Comparison of ENCODE assay signal across 23 cellular contexts in the genomic region with DNA sequence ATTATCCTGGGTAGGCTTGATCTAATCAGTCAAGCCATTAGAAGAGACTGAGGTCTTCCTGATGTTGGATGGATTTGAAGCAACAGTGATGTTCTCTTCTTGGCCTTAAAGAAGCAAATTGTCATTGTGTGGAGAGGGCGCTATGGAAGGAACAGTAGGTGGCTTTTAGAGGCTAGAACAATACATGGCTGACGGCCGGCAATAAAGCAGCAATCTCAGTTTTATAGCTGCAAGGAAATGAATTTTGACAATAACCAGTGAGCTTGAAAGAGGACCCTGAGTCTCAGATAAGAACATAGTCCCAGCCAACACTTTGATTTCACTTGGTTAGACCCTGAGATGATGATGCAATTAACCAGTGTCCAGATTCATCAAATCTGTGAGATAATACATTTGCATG.
DNase-seq lines count a peak whose midpoint lies in the region; ATAC-seq and TF ChIP-seq lines count a peak whose summit lies in the region.
"Had no signal": no experiment of that assay in that cellular context is flagged by ENCODE, and none has a peak within 500 bp of the region (broad histone marks: within the 10 kb centered on the region; RNA-seq: fewer than 3 reads in every experiment).

No MANE protein-coding gene starts in this region.

- H2BK20ac ChIP-seq in IMR-90 (ENCODE audit: low read depth, low read length): no peak overlapping the region

- H3K9ac ChIP-seq in IMR-90 (ENCODE audit: low read depth, low read length): no peak overlapping the region
- H3K9ac ChIP-seq: BLaER1 had no signal

- no peak overlapping the region for H3K4me2 ChIP-seq in IMR-90 (ENCODE audit: low read depth, low read length)
- H3K4me2 ChIP-seq: BLaER1 had no signal

- H3K27me3 Mint-ChIP-seq in activated naive CD4-positive, alpha-beta T cell treated with anti-CD3 and anti-CD28 coated beads for 36 hours (ENCODE audit: low read depth): no peaks in the 10 kb centered on the region
- H3K27me3 Mint-ChIP-seq: CD4-positive, alpha-beta memory T cell; CD4-positive, CD25-positive, alpha-beta regulatory T cell had no signal

- H2BK120ac ChIP-seq in IMR-90 (ENCODE audit: low read depth, low read length): no peak overlapping the region

- H3K4me1 ChIP-seq in IMR-90 (ENCODE audit: control insufficient read depth, insufficient read depth, low read length) (no peaks in the 10 kb centered on the region), transverse colon (peaks cover 0 to 14% (median 6%) of the 10 kb centered on the region in 4 donors)
- H3K4me1 ChIP-seq: BE2C, BLaER1 had no signal

- H3K36me3 Mint-ChIP-seq in activated naive CD4-positive, alpha-beta T cell treated with anti-CD3 and anti-CD28 coated beads for 36 hours (ENCODE audit: low read depth): no peaks in the 10 kb centered on the region
- H3K36me3 Mint-ChIP-seq: CD14-positive monocyte; CD4-positive, alpha-beta memory T cell; CD4-positive, CD25-positive, alpha-beta regulatory T cell; CD8-positive, alpha-beta memory T cell had no signal

- H2BK5ac ChIP-seq in IMR-90 (ENCODE audit: low read depth, low read length, poor library complexity, severe bottlenecking): no peak overlapping the region

- no peak overlapping the region for H3K14ac ChIP-seq in IMR-90 (replicated peaks; ENCODE audit: low read depth, low read length)

- no peak for TF ChIP-seq RAD21 in IMR-90 (IDR thresholded peaks at IDR 0.05; ENCODE audit: low read length)

- H3K79me1 ChIP-seq in IMR-90 (ENCODE audit: low read depth in 1 of 2, low read length in 2 of 2): no peaks in the 10 kb centered on the region

- H3K4me1 Mint-ChIP-seq in activated naive CD4-positive, alpha-beta T cell treated with anti-CD3 and anti-CD28 coated beads for 36 hours (ENCODE audit: low read depth): no peaks in the 10 kb centered on the region
- H3K4me1 Mint-ChIP-seq: CD14-positive monocyte; CD4-positive, alpha-beta memory T cell; CD4-positive, CD25-positive, alpha-beta regulatory T cell; CD8-positive, alpha-beta memory T cell had no signal

- BruUV-seq in IMR-90 (replicated peaks; lab: Mats Ljungman, UMichigan): no TSS peak

- no peak overlapping the region for H2AK9ac ChIP-seq in IMR-90 (replicated peaks; ENCODE audit: low read depth, low read length, poor library complexity)

- H3K27me3 ChIP-seq in IMR-90 (ENCODE audit: control insufficient read depth, insufficient read depth, low read length): no peaks in the 10 kb centered on the region; the same call in 1 of the 2 replicates
- no peaks in the 10 kb centered on the region for H3K27me3 ChIP-seq in transverse colon
- H3K27me3 ChIP-seq in WERI-Rb-1 (ENCODE audit: insufficient read depth, low read depth, severe bottlenecking): peaks cover 26% of the 10 kb centered on the region
- H3K27me3 ChIP-seq: BE2C, BLaER1 had no signal

- H3K27ac ChIP-seq in IMR-90 (ENCODE audit: insufficient read depth, low read length): no peak overlapping the region
- peak overlapping the region in 1 of 4 donors; percentile 7 for H3K27ac ChIP-seq in transverse colon
- H3K27ac ChIP-seq in WERI-Rb-1: no peak overlapping the region
- H3K27ac ChIP-seq: BLaER1 had no signal

- POLR2A ChIA-PET in IMR-90 (lab: Charles Lee; ENCODE audit: unreplicated experiment): no interaction called here

- WGBS in IMR-90 (ENCODE audit: extremely low coverage in 2 of 2, insufficient read length in 1 of 2), 2 experiments: no CpG with 5 or more reads among the region's 3 CpGs
- WGBS in transverse colon (ENCODE audit: low coverage in 1 of 2), 2 donors: 29 to 75% methylated on average over 2 to 3 of the region's 3 CpGs

- H4K5ac ChIP-seq in IMR-90 (ENCODE audit: low read depth, low read length): no peak overlapping the region

- H3K4ac ChIP-seq in IMR-90 (ENCODE audit: low read depth, low read length): no peak overlapping the region

- H4K8ac ChIP-seq in IMR-90 (ENCODE audit: low read depth in 2 of 2, low read length in 2 of 2): no peak overlapping the region

- DNase-seq in IMR-90 (no peak), left colon (peak in 1 of 2 donors; percentile 19), transverse colon (peak; percentile 17), WERI-Rb-1 (no peak)
- DNase-seq in activated naive CD4-positive, alpha-beta T cell treated with anti-CD3 and anti-CD28 coated beads for 36 hours: no peak
- DNase-seq: 8988T; ACHN; BE2C; C1 segment of cervical spinal cord; CD4-positive, alpha-beta memory T cell; CD4-positive, CD25-positive, alpha-beta regulatory T cell; CD8-positive, alpha-beta memory T cell; COR-L47; DMS 273 treated with DMSO at 0.1 percent for 48 hours; DMS153; DMS53; DMS79; DND-41; EL; GDM1 had no signal

- TF ChIP-seq POLR2A in IMR-90 (IDR thresholded peaks at IDR 0.05; ENCODE audit: low read depth, low read length): no peak
- TF ChIP-seq POLR2A in transverse colon (IDR thresholded peaks at IDR 0.05): no peak

- H3K9me1 ChIP-seq in IMR-90 (ENCODE audit: insufficient read depth, low read length): no peaks in the 10 kb centered on the region

- H3K23ac ChIP-seq in IMR-90 (ENCODE audit: low read depth, low read length): no peak overlapping the region

- H3K56ac ChIP-seq in IMR-90 (ENCODE audit: extremely low read depth, insufficient read depth, low read length): no peak overlapping the region

- peaks cover 9% of the 10 kb centered on the region for H3K9me3 Mint-ChIP-seq in activated naive CD4-positive, alpha-beta T cell treated with anti-CD3 and anti-CD28 coated beads for 36 hours

- dilution Hi-C loops in IMR-90 (cut with HindIII; ENCODE audit: low sequenced_read_pairs, unreplicated experiment): no loop called here

- no peaks in the 10 kb centered on the region for H3K36me3 ChIP-seq in IMR-90 (ENCODE audit: control insufficient read depth, insufficient read depth, low read length)
- H3K36me3 ChIP-seq in transverse colon: no peaks in the 10 kb centered on the region
- H3K36me3 ChIP-seq in WERI-Rb-1: no peaks in the 10 kb centered on the region
- H3K36me3 ChIP-seq: BE2C, BLaER1 had no signal

- no peak for TF ChIP-seq EP300 in transverse colon (IDR thresholded peaks at IDR 0.05; ENCODE audit: low read depth)

- no peak overlapping the region for H3K18ac ChIP-seq in IMR-90 (ENCODE audit: low read depth, low read length)

- CTCF ChIA-PET in IMR-90 (lab: Yijun Ruan, JAX): no interaction called here
- CTCF ChIA-PET in activated naive CD4-positive, alpha-beta T cell treated with anti-CD3 and anti-CD28 coated beads for 36 hours (lab: Charles Lee): no interaction called here

- in situ Hi-C loops in IMR-90 (cut with MboI; ENCODE audit: low sequenced_read_pairs) (no loop called here), transverse colon (cut with MboI; ENCODE audit: low pct_ligation_motif_present in 1 of 4, low pct_unique_long_range_greater_than_20kb in 1 of 4, low sequenced_read_pairs in 3 of 4) (no loop called here)

- no peak overlapping the region for H4K91ac ChIP-seq in IMR-90 (ENCODE audit: insufficient read depth, low read depth, low read length)

- no peak for TF ChIP-seq CTCF in IMR-90 (conservative IDR thresholded peaks at IDR 0.05; ENCODE audit: low read depth, low read length)
- no peak for TF ChIP-seq CTCF in transverse colon (IDR thresholded peaks at IDR 0.05)
- TF ChIP-seq CTCF in WERI-Rb-1 (IDR thresholded peaks at IDR 0.05; ENCODE audit: low read depth, low read length): no peak

- H3K9me3 ChIP-seq in IMR-90 (ENCODE audit: control insufficient read depth, insufficient read depth, low read length) (no peaks in the 10 kb centered on the region), transverse colon (peaks cover 4 to 6% of the 10 kb centered on the region in 2 donors), WERI-Rb-1 (ENCODE audit: severe bottlenecking) (no peaks in the 10 kb centered on the region)
- H3K9me3 ChIP-seq: BLaER1 had no signal

- no peak overlapping the region for H2BK15ac ChIP-seq in IMR-90 (ENCODE audit: low read depth, low read length)

- intact Hi-C loops in IMR-90 (cut with micrococcal nuclease): no loop called here
- intact Hi-C loops in left colon (cut with DNase I, micrococcal nuclease): no loop called here
- intact Hi-C loops in transverse colon (cut with DNase I; ENCODE audit: low total_unique reads): no loop called here
- intact Hi-C loops in activated naive CD4-positive, alpha-beta T cell treated with anti-CD3 and anti-CD28 coated beads for 36 hours (cut with micrococcal nuclease): no loop called here

- H3K4me3 Mint-ChIP-seq in activated naive CD4-positive, alpha-beta T cell treated with anti-CD3 and anti-CD28 coated beads for 36 hours: no peak overlapping the region
- H3K4me3 Mint-ChIP-seq: CD14-positive monocyte; CD4-positive, alpha-beta memory T cell; CD4-positive, CD25-positive, alpha-beta regulatory T cell; CD8-positive, alpha-beta memory T cell had no signal

- no peak overlapping the region for H2AK5ac ChIP-seq in IMR-90 (ENCODE audit: low read depth, low read length)

- H4K20me1 ChIP-seq in IMR-90 (ENCODE audit: insufficient read depth, low read length): no peaks in the 10 kb centered on the region
- H4K20me1 ChIP-seq: BLaER1 had no signal

- no peak for ATAC-seq in IMR-90 (ENCODE audit: low read depth)
- peak; percentile 66 for ATAC-seq in left colon
- ATAC-seq: GM12878 had no signal

- no peak overlapping the region for H2AFZ ChIP-seq in IMR-90 (replicated peaks; ENCODE audit: low read length, poor library complexity)

- H3K4me3 ChIP-seq in IMR-90 (ENCODE audit: insufficient read depth, low read depth, low read length) (no peak overlapping the region), transverse colon (no peak overlapping the region), WERI-Rb-1 (ENCODE audit: low read depth, low read length) (no peak overlapping the region)
- H3K4me3 ChIP-seq: BLaER1, GM12878 had no signal

- no peak overlapping the region for H3K27ac Mint-ChIP-seq in activated naive CD4-positive, alpha-beta T cell treated with anti-CD3 and anti-CD28 coated beads for 36 hours
- H3K27ac Mint-ChIP-seq: CD14-positive monocyte; CD4-positive, alpha-beta memory T cell; CD4-positive, CD25-positive, alpha-beta regulatory T cell; CD8-positive, alpha-beta memory T cell had no signal

TF ChIP-seq in IMR-90, 13 proteins besides CTCF, POLR2A, EP300 and RAD21 (continues in another document):
- no peak for TF ChIP-seq FOS (IDR thresholded peaks at IDR 0.05; ENCODE audit: low read depth, low read length)
- TF ChIP-seq CEBPB (IDR thresholded peaks at IDR 0.05; ENCODE audit: low read depth, low read length): 0 out of 2 replicates have a peak, but pooled peaks have one; percentile 10
- TF ChIP-seq USF2 (IDR thresholded peaks at IDR 0.05; ENCODE audit: low read depth, low read length): no peak
- TF ChIP-seq MXI1 (IDR thresholded peaks at IDR 0.05; ENCODE audit: borderline replicate concordance, low read depth, low read length): no peak
